Comparison of ENCODE assay signal across 15 cellular contexts in genomic region chr16:65867276-65867990, GRCh38.
DNase-seq lines count a peak whose midpoint lies in the region; ATAC-seq and TF ChIP-seq lines count a peak whose summit lies in the region.
"Had no signal": no experiment of that assay in that cellular context is flagged by ENCODE, and none has a peak within 500 bp of the region (broad histone marks: within the 10 kb centered on the region; RNA-seq: fewer than 3 reads in every experiment).

No MANE protein-coding gene starts in this region.

- H3K36me3 ChIP-seq in brain microvascular endothelial cell (replicated peaks), result no peaks in the 10 kb centered on the region
- H3K36me3 ChIP-seq: HAP-1 had no signal

- no peak overlapping the region for H3K27ac ChIP-seq in brain microvascular endothelial cell
- H3K27ac ChIP-seq: 22Rv1, C4-2B had no signal

- H3K27me3 ChIP-seq in brain microvascular endothelial cell (replicated peaks), result no peaks in the 10 kb centered on the region

- H3K4me3 Mint-ChIP-seq in osteocyte (ENCODE audit: unreplicated experiment), result no peak overlapping the region
- H3K4me3 Mint-ChIP-seq: CD4-positive, alpha-beta memory T cell had no signal

- H3K27ac Mint-ChIP-seq in osteocyte (ENCODE audit: unreplicated experiment), result no peak overlapping the region
- H3K27ac Mint-ChIP-seq: CD4-positive, alpha-beta memory T cell had no signal

- in situ Hi-C loops in brain microvascular endothelial cell (cut with HindIII; ENCODE audit: low pct_ligation_motif_present, low sequenced_read_pairs), result no loop called here

- DNase-seq in AG10803 (ENCODE audit: low read depth) (peak; percentile 25), NB4 (ENCODE audit: low read depth) (peak; percentile 72), osteocyte (ENCODE audit: extremely low spot score, unreplicated experiment) (peak; percentile 44), brain microvascular endothelial cell (no peak), GM19240 (ENCODE audit: insufficient read length, low spot score) (no peak)
- DNase-seq: AML-193; CD4-positive, alpha-beta memory T cell; DMS79; IMR-90 had no signal

- H3K27me3 Mint-ChIP-seq in osteocyte (ENCODE audit: unreplicated experiment), result peaks cover 21% of the 10 kb centered on the region

- no peak for TF ChIP-seq CTCF in AG10803 (conservative IDR thresholded peaks at IDR 0.05; ENCODE audit: low read length)
- TF ChIP-seq CTCF in NB4 (IDR thresholded peaks at IDR 0.05; ENCODE audit: low read depth, low read length), result no peak
- no peak for TF ChIP-seq CTCF in osteocyte (IDR thresholded peaks at IDR 0.05)
- TF ChIP-seq CTCF in brain microvascular endothelial cell (IDR thresholded peaks at IDR 0.05; ENCODE audit: low read depth, low read length, missing control alignments), result no peak

- H3K4me1 Mint-ChIP-seq in osteocyte (ENCODE audit: unreplicated experiment), result no peaks in the 10 kb centered on the region
- H3K4me1 Mint-ChIP-seq: CD4-positive, alpha-beta memory T cell had no signal

- H3K36me3 Mint-ChIP-seq in osteocyte (ENCODE audit: unreplicated experiment), result no peaks in the 10 kb centered on the region
- H3K36me3 Mint-ChIP-seq: CD4-positive, alpha-beta memory T cell had no signal

- H3K4me3 ChIP-seq in AG10803 (ENCODE audit: low read length), result no peak overlapping the region
- no peak overlapping the region for H3K4me3 ChIP-seq in NB4 (ENCODE audit: low read depth, low read length)
- H3K4me3 ChIP-seq in brain microvascular endothelial cell (ENCODE audit: low read depth, low read length), result no peak overlapping the region
- H3K4me3 ChIP-seq: GM12878, HAP-1 had no signal

- ATAC-seq in SK-N-SH treated with all-trans-retinoic acid at 6 μM for 48 hours (no peak), GM21619 (IDR thresholded peaks at IDR 0.05; ENCODE audit: unreplicated experiment) (no peak)
- ATAC-seq: GM12878 had no signal

- no peak for TF ChIP-seq POLR2A in NB4 (IDR thresholded peaks at IDR 0.05; ENCODE audit: extremely low read depth, insufficient read length)

- peaks cover 8% of the 10 kb centered on the region for H3K9me3 Mint-ChIP-seq in osteocyte (ENCODE audit: unreplicated experiment)

TF ChIP-seq in SK-N-SH treated with all-trans-retinoic acid at 6 μM for 48 hours, 23 proteins besides CTCF, POLR2A, EP300 and RAD21:
- TF ChIP-seq ZNF565 (CRISPR knock-in tag; conservative IDR thresholded peaks at IDR 0.05; ENCODE audit: low read depth) (no peak), TCF4 (CRISPR knock-in tag; IDR thresholded peaks at IDR 0.05; ENCODE audit: borderline replicate concordance) (peak; percentile 30; the same call in 1 of the 2 replicates), PATZ1 (CRISPR knock-in tag; IDR thresholded peaks at IDR 0.05; ENCODE audit: borderline replicate concordance) (no peak), ZFP3 (CRISPR knock-in tag; IDR thresholded peaks at IDR 0.05) (no peak), TSHZ2 (CRISPR knock-in tag; IDR thresholded peaks at IDR 0.05) (no peak)

Comparison
In these comparisons a context has a peak if more than half of its experiments do, and no peak if none do; other contexts are left out.
1. DNase-seq: peak in AG10803 (single experiment), NB4 (single experiment) and osteocyte (single experiment); none in brain microvascular endothelial cell (single experiment) and GM19240 (single experiment).